Comparison of ENCODE assay signal across 20 cellular contexts in genomic region chr12:42584539-42585174, GRCh38. TPM values are rescaled to one million over a fixed set of nuclear protein-coding genes. Genes with fewer than 3 reads are reported as not detected.
DNase-seq lines count a peak whose midpoint lies in the region; ATAC-seq and TF ChIP-seq lines count a peak whose summit lies in the region.
"Had no signal": no experiment of that assay in that cellular context is flagged by ENCODE, and none has a peak within 500 bp of the region (broad histone marks: within the 10 kb centered on the region; RNA-seq: fewer than 3 reads in every experiment).

No MANE protein-coding gene starts in this region.

- no peaks in the 10 kb centered on the region for H3K36me3 ChIP-seq in stomach smooth muscle (ENCODE audit: control insufficient read depth in 2 of 2, insufficient read depth in 2 of 2, low read length in 2 of 2)
- H3K36me3 ChIP-seq: ascending aorta; BLaER1 treated with 17β-estradiol and CSF1 and Interleukin-3, amounts not matched to agents 10 nM and 100 nM; ovary; transverse colon had no signal

- intact Hi-C loops in MCF 10A (cut with micrococcal nuclease) = loop anchor here (5.0 to 10.0 kb wide), 3 partner anchors 102 to 220 kb away; no protein-coding TSS in a partner anchor

- H3K27me3 Mint-ChIP-seq in chondrocyte (ENCODE audit: low read depth) = no peaks in the 10 kb centered on the region
- no peaks in the 10 kb centered on the region for H3K27me3 Mint-ChIP-seq in mesothelial cell of epicardium (ENCODE audit: low read depth)
- H3K27me3 Mint-ChIP-seq in MCF 10A (ENCODE audit: insufficient read depth, unreplicated experiment) = no peaks in the 10 kb centered on the region

- TF ChIP-seq CTCF in chondrocyte (IDR thresholded peaks at IDR 0.05) (no peak), mesothelial cell of epicardium (IDR thresholded peaks at IDR 0.05; ENCODE audit: unreplicated experiment) (no peak), MCF 10A (IDR thresholded peaks at IDR 0.05; ENCODE audit: unreplicated experiment) (no peak)

- H3K27ac ChIP-seq in stomach smooth muscle (ENCODE audit: low read length) = peak overlapping the region; percentile 13
- H3K27ac ChIP-seq: 22Rv1; BLaER1 treated with 17β-estradiol and CSF1 and Interleukin-3, amounts not matched to agents 10 nM and 100 nM; ovary had no signal

- H3K9me3 Mint-ChIP-seq in chondrocyte (ENCODE audit: low read depth) (no peaks in the 10 kb centered on the region), mesothelial cell of epicardium (no peaks in the 10 kb centered on the region), MCF 10A (ENCODE audit: unreplicated experiment) (no peaks in the 10 kb centered on the region)

- peak overlapping the region; percentile 68 for H3K27ac Mint-ChIP-seq in chondrocyte (ENCODE audit: unreplicated experiment)
- peak overlapping the region; percentile 49 for H3K27ac Mint-ChIP-seq in mesothelial cell of epicardium
- no peak overlapping the region for H3K27ac Mint-ChIP-seq in MCF 10A (ENCODE audit: low read depth, unreplicated experiment)

- POLR2A ChIA-PET in MCF 10A (lab: Yijun Ruan, JAX) = interaction anchor here (0.7 kb wide), 2 partner anchors 22 to 286 kb away, joined by 3 to 7 read pairs; no protein-coding TSS in a partner anchor

- no peaks in the 10 kb centered on the region for H3K27me3 ChIP-seq in stomach smooth muscle (ENCODE audit: control insufficient read depth in 1 of 2, insufficient read depth in 2 of 2, low read length in 2 of 2)
- H3K27me3 ChIP-seq: ascending aorta, ovary had no signal

- no peak overlapping the region for H3K9ac ChIP-seq in stomach smooth muscle (ENCODE audit: low read length in 2 of 2)
- H3K9ac ChIP-seq: BLaER1 treated with 17β-estradiol and CSF1 and Interleukin-3, amounts not matched to agents 10 nM and 100 nM had no signal

- H3K36me3 Mint-ChIP-seq in chondrocyte (ENCODE audit: low read depth) (peaks cover 1% of the 10 kb centered on the region), mesothelial cell of epicardium (no peaks in the 10 kb centered on the region), MCF 10A (ENCODE audit: insufficient read depth, unreplicated experiment) (peaks cover 7% of the 10 kb centered on the region)

- H3K4me1 Mint-ChIP-seq in chondrocyte (ENCODE audit: low read depth) = peaks cover 73% of the 10 kb centered on the region
- peaks cover 59% of the 10 kb centered on the region for H3K4me1 Mint-ChIP-seq in mesothelial cell of epicardium
- peaks cover 31% of the 10 kb centered on the region for H3K4me1 Mint-ChIP-seq in MCF 10A (ENCODE audit: insufficient read depth, unreplicated experiment)

- no peaks in the 10 kb centered on the region for H3K9me3 ChIP-seq in stomach smooth muscle (ENCODE audit: control insufficient read depth in 2 of 2, low read length in 2 of 2)
- H3K9me3 ChIP-seq: ascending aorta; BLaER1 treated with 17β-estradiol and CSF1 and Interleukin-3, amounts not matched to agents 10 nM and 100 nM; ovary; transverse colon had no signal

- DNase-seq in DMS 273 (lab: John Stamatoyannopoulos, UW; ENCODE audit: unreplicated experiment) = peak; percentile 30
- no peak for DNase-seq in DMS 273 treated with DMSO at 0.1 percent for 48 hours (lab: John Stamatoyannopoulos, UW)
- no peak for DNase-seq in chondrocyte (ENCODE audit: low spot score)
- no peak for DNase-seq in mesothelial cell of epicardium (ENCODE audit: low spot score in 2 of 2, unreplicated experiment in 2 of 2)
- DNase-seq in GOT3 (lab: John Stamatoyannopoulos, UW) = no peak
- DNase-seq in MCF 10A (ENCODE audit: unreplicated experiment) = no peak
- DNase-seq: activated CD4-positive, alpha-beta T cell treated with anti-CD3 and anti-CD28 coated beads for 48 hours; GF-D8; hippocampal formation; MV-4-11; NCI-H526 treated with DMSO at 0.1 percent for 48 hours; ovary; transverse colon had no signal

- H3K4me3 ChIP-seq in stomach smooth muscle (ENCODE audit: low read length in 2 of 2) = peak overlapping the region in 1 of 2 donors; percentile 54
- H3K4me3 ChIP-seq: BLaER1 treated with 17β-estradiol and CSF1 and Interleukin-3, amounts not matched to agents 10 nM and 100 nM; ovary; transverse colon had no signal

- H3K4me3 Mint-ChIP-seq in chondrocyte (ENCODE audit: unreplicated experiment) (peak overlapping the region; percentile 56), mesothelial cell of epicardium (peak overlapping the region; percentile 48), MCF 10A (ENCODE audit: unreplicated experiment) (no peak overlapping the region)

- ATAC-seq in GM19324 (IDR thresholded peaks at IDR 0.05; ENCODE audit: low FRiP score, unreplicated experiment) = no peak
- ATAC-seq: esophagus mucosa, Panc1 had no signal

- H3K4me1 ChIP-seq in stomach smooth muscle (ENCODE audit: control insufficient read depth, insufficient read depth, low read length) = peaks cover 36% of the 10 kb centered on the region

- no TSS peak for BruUV-seq in MCF 10A (replicated peaks; lab: Mats Ljungman, UMichigan)

- CTCF ChIA-PET in MCF 10A (lab: Yijun Ruan, JAX) = interaction anchor here (0.7 to 7.7 kb wide), 5 partner anchors 14 to 989 kb away, joined by 3 to 46 read pairs (median 4); no protein-coding TSS in a partner anchor

RNA-seq across cellular contexts. Expression of gene PRICKLE1, which starts 4.9 kb away (rescaled TPM):
- total RNA-seq in chondrocyte (30.3 to 62.8 TPM (median 32.0 TPM) in 3 replicates), mesothelial cell of epicardium (79.4 to 89.1 TPM (median 80.7 TPM) in 3 replicates), MCF 10A (2022) (7.9 and 14.1 TPM in 2 replicates)
